ENCODE assay signal across 22 cellular contexts in genomic region chr3:42698216-42698910, GRCh38. TPM values are rescaled to one million over a fixed set of nuclear protein-coding genes. Genes with fewer than 3 reads are reported as not detected.
DNase-seq lines count a peak whose midpoint lies in the region; ATAC-seq, FAIRE-seq and TF ChIP-seq lines count a peak whose summit lies in the region.
"Had no signal": no experiment of that assay in that cellular context is flagged by ENCODE, and none has a peak within 500 bp of the region (broad histone marks: within the 10 kb centered on the region; RNA-seq: fewer than 3 reads in every experiment).

No MANE protein-coding gene starts in this region.

- no peaks in the 10 kb centered on the region for H3K9me3 Mint-ChIP-seq in activated CD8-positive, alpha-beta memory T cell treated with anti-CD3 and anti-CD28 coated beads, Interleukin-2, amount 10 ng/mL, durations not matched to agents 7 days and 5 days (ENCODE audit: low read depth)
- H3K9me3 Mint-ChIP-seq in type B pancreatic cell = no peaks in the 10 kb centered on the region
- H3K9me3 Mint-ChIP-seq: CD8-positive, alpha-beta memory T cell; HFFc6 had no signal

- no peak overlapping the region for H3K4me3 Mint-ChIP-seq in activated CD8-positive, alpha-beta memory T cell treated with anti-CD3 and anti-CD28 coated beads, Interleukin-2, amount 10 ng/mL, durations not matched to agents 7 days and 5 days
- no peak overlapping the region for H3K4me3 Mint-ChIP-seq in type B pancreatic cell
- H3K4me3 Mint-ChIP-seq: HFFc6 had no signal

- peaks cover 0 to 37% of the 10 kb centered on the region in 2 donors for H3K4me1 ChIP-seq in right atrium auricular region
- H3K4me1 ChIP-seq: SJSA1 had no signal

- no peak for ATAC-seq in Right ventricle myocardium superior (ENCODE audit: poor library complexity)
- no peak for ATAC-seq in activated CD8-positive, alpha-beta memory T cell treated with anti-CD3 and anti-CD28 coated beads, Interleukin-2, amount 10 ng/mL, durations not matched to agents 7 days and 5 days
- ATAC-seq: HepG2 had no signal

- peak overlapping the region; percentile 15 for H3K27ac Mint-ChIP-seq in activated CD8-positive, alpha-beta memory T cell treated with anti-CD3 and anti-CD28 coated beads, Interleukin-2, amount 10 ng/mL, durations not matched to agents 7 days and 5 days
- H3K27ac Mint-ChIP-seq in type B pancreatic cell = no peak overlapping the region
- H3K27ac Mint-ChIP-seq: CD8-positive, alpha-beta memory T cell; HFFc6 had no signal

- FAIRE-seq in HTR-8/SVneo (lab: Jason Lieb, UNC) = no peak
- FAIRE-seq: H54, HepG2 had no signal

- H3K27me3 Mint-ChIP-seq in activated CD8-positive, alpha-beta memory T cell treated with anti-CD3 and anti-CD28 coated beads, Interleukin-2, amount 10 ng/mL, durations not matched to agents 7 days and 5 days = no peaks in the 10 kb centered on the region
- peaks cover 13% of the 10 kb centered on the region for H3K27me3 Mint-ChIP-seq in type B pancreatic cell

- H3K27me3 ChIP-seq in right atrium auricular region = no peaks in the 10 kb centered on the region
- H3K27me3 ChIP-seq: SJSA1 had no signal

- H3K27ac ChIP-seq in right atrium auricular region = peak overlapping the region; percentile 92 to 98
- H3K27ac ChIP-seq: PC-9, RWPE1, SJSA1 had no signal

- no peak overlapping the region for H3K4me3 ChIP-seq in right atrium auricular region
- H3K4me3 ChIP-seq: PC-9, SJSA1 had no signal

- H3K36me3 ChIP-seq in right atrium auricular region = peaks cover 17% of the 10 kb centered on the region
- H3K36me3 ChIP-seq: SJSA1 had no signal

- DNase-seq in right atrium auricular region (ENCODE audit: low spot score) = peak; percentile 11
- no peak for DNase-seq in Right ventricle myocardium superior
- peak; percentile 35 for DNase-seq in activated CD8-positive, alpha-beta memory T cell treated with anti-CD3 and anti-CD28 coated beads, Interleukin-2, amount 10 ng/mL, durations not matched to agents 7 days and 5 days
- peak; percentile 75 for DNase-seq in mesenteric fat pad (ENCODE audit: low spot score)
- DNase-seq in type B pancreatic cell (ENCODE audit: extremely low spot score, unreplicated experiment) = peak; percentile 48
- no peak for DNase-seq in T-helper 1 cell
- no peak for DNase-seq in HTR-8/SVneo (ENCODE audit: insufficient read length, low spot score)
- DNase-seq: C1 segment of cervical spinal cord; CD8-positive, alpha-beta memory T cell; DMS79 treated with DMSO at 0.1 percent for 48 hours; HFFc6; KBM-7; NCI-H1105 treated with DMSO at 0.1 percent for 48 hours; NCI-H187; NCI-H2227 treated with DMSO at 0.1 percent for 48 hours; NCI-H524; NCI-H82; PC-9 had no signal

- TF ChIP-seq CTCF in right atrium auricular region (IDR thresholded peaks at IDR 0.05) (no peak), type B pancreatic cell (conservative IDR thresholded peaks at IDR 0.05) (no peak)

- H3K36me3 Mint-ChIP-seq in activated CD8-positive, alpha-beta memory T cell treated with anti-CD3 and anti-CD28 coated beads, Interleukin-2, amount 10 ng/mL, durations not matched to agents 7 days and 5 days = no peaks in the 10 kb centered on the region
- no peaks in the 10 kb centered on the region for H3K36me3 Mint-ChIP-seq in type B pancreatic cell
- H3K36me3 Mint-ChIP-seq: CD8-positive, alpha-beta memory T cell had no signal

- peaks cover 15% of the 10 kb centered on the region for H3K4me1 Mint-ChIP-seq in activated CD8-positive, alpha-beta memory T cell treated with anti-CD3 and anti-CD28 coated beads, Interleukin-2, amount 10 ng/mL, durations not matched to agents 7 days and 5 days
- no peaks in the 10 kb centered on the region for H3K4me1 Mint-ChIP-seq in type B pancreatic cell (ENCODE audit: unreplicated experiment)

- intact Hi-C loops in Right ventricle myocardium superior (cut with DNase I) = no loop called here

- no peaks in the 10 kb centered on the region for H3K9me3 ChIP-seq in right atrium auricular region
- H3K9me3 ChIP-seq: SJSA1 had no signal

- CTCF ChIA-PET in activated CD8-positive, alpha-beta memory T cell treated with anti-CD3 and anti-CD28 coated beads, Interleukin-2, amount 10 ng/mL, durations not matched to agents 7 days and 5 days (lab: Charles Lee) = no interaction called here

RNA-seq across cellular contexts. Expression of gene HHATL, which starts 4.2 kb away (rescaled TPM):
- total RNA-seq in right atrium auricular region (100 to 1,000 TPM; 444 to 908 TPM), Right ventricle myocardium superior (486 TPM), mesenteric fat pad (0.48 TPM), type B pancreatic cell (ENCODE audit: low replicate concordance) (not detected in 2 replicates)
- total RNA-seq in activated CD8-positive, alpha-beta memory T cell treated with anti-CD3 and anti-CD28 coated beads, Interleukin-2, amount 10 ng/mL, durations not matched to agents 7 days and 5 days = not detected
- total RNA-seq: CD8-positive, alpha-beta memory T cell; HepG2; HFFc6; PC-9; SJSA1 had no signal

RNA-seq across cellular contexts. Expression of gene KLHL40, which starts 13.0 kb away (rescaled TPM):
- under 1 TPM; 0.15 to 0.63 TPM for total RNA-seq in right atrium auricular region
- total RNA-seq in Right ventricle myocardium superior = 0.11 TPM
- total RNA-seq in activated CD8-positive, alpha-beta memory T cell treated with anti-CD3 and anti-CD28 coated beads, Interleukin-2, amount 10 ng/mL, durations not matched to agents 7 days and 5 days = not detected
- not detected for total RNA-seq in mesenteric fat pad
- 0.12 TPM in 1 of 2 replicates, not detected in the other for total RNA-seq in type B pancreatic cell (ENCODE audit: low replicate concordance)
- total RNA-seq: CD8-positive, alpha-beta memory T cell; HepG2; HFFc6; PC-9; SJSA1 had no signal

RNA-seq across cellular contexts. Expression of gene ZBTB47, which starts 44.9 kb away (rescaled TPM):
- total RNA-seq in right atrium auricular region = 100 to 1,000 TPM in 1 of 2 donors, 10 to 100 TPM in 1; 92.4 to 129 TPM
- 82.3 TPM for total RNA-seq in Right ventricle myocardium superior
- total RNA-seq in activated CD8-positive, alpha-beta memory T cell treated with anti-CD3 and anti-CD28 coated beads, Interleukin-2, amount 10 ng/mL, durations not matched to agents 7 days and 5 days = under 1 TPM; 0.41 to 0.56 TPM
- 58.2 TPM for total RNA-seq in mesenteric fat pad
- 8.1 and 9.0 TPM in 2 replicates for total RNA-seq in type B pancreatic cell (ENCODE audit: low replicate concordance)

Comparison
In these comparisons a context has a peak if more than half of its experiments do, and no peak if none do; other contexts are left out.
1. DNase-seq: peak in right atrium auricular region (single experiment), activated CD8-positive, alpha-beta memory T cell treated with anti-CD3 and anti-CD28 coated beads, Interleukin-2, amount 10 ng/mL, durations not matched to agents 7 days and 5 days (single experiment), mesenteric fat pad (single experiment) and type B pancreatic cell (single experiment); none in Right ventricle myocardium superior (single experiment), T-helper 1 cell (0 of 5) and HTR-8/SVneo (single experiment).
2. RNA of gene HHATL, which starts 4.2 kb away (total RNA-seq): 444 to 908 TPM in right atrium auricular region and 486 TPM in Right ventricle myocardium superior (single experiment); 0.48 TPM in mesenteric fat pad (single experiment), not detected in activated CD8-positive, alpha-beta memory T cell treated with anti-CD3 and anti-CD28 coated beads, Interleukin-2, amount 10 ng/mL, durations not matched to agents 7 days and 5 days and not detected in type B pancreatic cell; every median in the first group is over 100 times any median in the second.